ENCODE assay signal across 1 cellular context in genomic region chr15:63504247-63504978, GRCh38.
TF ChIP-seq lines count a peak whose summit lies in the region.

Gene USP3, plus strand, starts transcription at chr15:63504593. Its CDS starts 147 bp downstream, at chr15:63504740.

TF ChIP-seq in HepG2, 621 proteins besides CTCF, POLR2A, EP300 and RAD21 (continued from another document and continues in another):
- TF ChIP-seq, protein P1, sequence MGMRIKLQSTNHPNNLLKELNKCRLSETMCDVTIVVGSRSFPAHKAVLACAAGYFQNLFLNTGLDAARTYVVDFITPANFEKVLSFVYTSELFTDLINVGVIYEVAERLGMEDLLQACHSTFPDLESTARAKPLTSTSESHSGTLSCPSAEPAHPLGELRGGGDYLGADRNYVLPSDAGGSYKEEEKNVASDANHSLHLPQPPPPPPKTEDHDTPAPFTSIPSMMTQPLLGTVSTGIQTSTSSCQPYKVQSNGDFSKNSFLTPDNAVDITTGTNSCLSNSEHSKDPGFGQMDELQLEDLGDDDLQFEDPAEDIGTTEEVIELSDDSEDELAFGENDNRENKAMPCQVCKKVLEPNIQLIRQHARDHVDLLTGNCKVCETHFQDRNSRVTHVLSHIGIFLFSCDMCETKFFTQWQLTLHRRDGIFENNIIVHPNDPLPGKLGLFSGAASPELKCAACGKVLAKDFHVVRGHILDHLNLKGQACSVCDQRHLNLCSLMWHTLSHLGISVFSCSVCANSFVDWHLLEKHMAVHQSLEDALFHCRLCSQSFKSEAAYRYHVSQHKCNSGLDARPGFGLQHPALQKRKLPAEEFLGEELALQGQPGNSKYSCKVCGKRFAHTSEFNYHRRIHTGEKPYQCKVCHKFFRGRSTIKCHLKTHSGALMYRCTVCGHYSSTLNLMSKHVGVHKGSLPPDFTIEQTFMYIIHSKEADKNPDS (CRISPR knock-in tag; IDR thresholded peaks at IDR 0.05): 0 out of 2 replicates have a peak, but pooled peaks have one; percentile 57
- TF ChIP-seq ZNF605 (CRISPR knock-in tag; IDR thresholded peaks at IDR 0.05) (peak; percentile 75), ZNF563 (CRISPR knock-in tag; IDR thresholded peaks at IDR 0.05) (peak; percentile 15; the same call in 1 of the 2 replicates), E2F1 (CRISPR knock-in tag; IDR thresholded peaks at IDR 0.05) (no peak), ZNF839 (CRISPR knock-in tag; IDR thresholded peaks at IDR 0.05; ENCODE audit: borderline replicate concordance) (no peak), KMT2A (CRISPR knock-in tag; IDR thresholded peaks at IDR 0.05) (peak; percentile 92; the same call in 1 of the 2 replicates), ZBTB7A (CRISPR knock-in tag; IDR thresholded peaks at IDR 0.05) (no peak), HOXD1 (CRISPR knock-in tag; IDR thresholded peaks at IDR 0.05) (no peak), PPARG (CRISPR knock-in tag; conservative IDR thresholded peaks at IDR 0.05) (no peak), ATF1 (CRISPR knock-in tag; IDR thresholded peaks at IDR 0.05) (no peak), ZNF446 (CRISPR knock-in tag; IDR thresholded peaks at IDR 0.05) (0 out of 2 replicates have a peak, but pooled peaks have one; percentile 1), RFXANK (CRISPR knock-in tag; IDR thresholded peaks at IDR 0.05) (0 out of 2 replicates have a peak, but pooled peaks have one; percentile 32), TBL1XR1 (IDR thresholded peaks at IDR 0.05; ENCODE audit: borderline replicate concordance, low read length, partially characterized antibody) (peak; percentile 68), WIZ (CRISPR knock-in tag; IDR thresholded peaks at IDR 0.05) (0 out of 2 replicates have a peak, but pooled peaks have one; percentile 43), NR2F1 (CRISPR knock-in tag; IDR thresholded peaks at IDR 0.05) (no peak), ELF3 (CRISPR knock-in tag; IDR thresholded peaks at IDR 0.05) (peak; percentile 83), ZNF354B (CRISPR knock-in tag; IDR thresholded peaks at IDR 0.05) (no peak), ZNF883 (CRISPR knock-in tag; IDR thresholded peaks at IDR 0.05; ENCODE audit: not compliant biosample characterization) (no peak), ZNF678 (CRISPR knock-in tag; IDR thresholded peaks at IDR 0.05) (no peak), E2F2 (CRISPR knock-in tag; IDR thresholded peaks at IDR 0.05; ENCODE audit: borderline replicate concordance) (no peak), ZNF234 (CRISPR knock-in tag; conservative IDR thresholded peaks at IDR 0.05) (no peak), ZNF253 (CRISPR knock-in tag; IDR thresholded peaks at IDR 0.05; ENCODE audit: borderline replicate concordance) (0 out of 2 replicates have a peak, but pooled peaks have one; percentile 42), PRDM15 (CRISPR knock-in tag; IDR thresholded peaks at IDR 0.05) (peak; percentile 99), CERS6 (CRISPR knock-in tag; IDR thresholded peaks at IDR 0.05) (no peak), POGZ (CRISPR knock-in tag; IDR thresholded peaks at IDR 0.05) (no peak; the same call in 1 of the 2 replicates), FOXC1 (CRISPR knock-in tag; IDR thresholded peaks at IDR 0.05; ENCODE audit: borderline replicate concordance) (peak; percentile 49; the same call in 1 of the 2 replicates)
- TF ChIP-seq, protein P2, sequence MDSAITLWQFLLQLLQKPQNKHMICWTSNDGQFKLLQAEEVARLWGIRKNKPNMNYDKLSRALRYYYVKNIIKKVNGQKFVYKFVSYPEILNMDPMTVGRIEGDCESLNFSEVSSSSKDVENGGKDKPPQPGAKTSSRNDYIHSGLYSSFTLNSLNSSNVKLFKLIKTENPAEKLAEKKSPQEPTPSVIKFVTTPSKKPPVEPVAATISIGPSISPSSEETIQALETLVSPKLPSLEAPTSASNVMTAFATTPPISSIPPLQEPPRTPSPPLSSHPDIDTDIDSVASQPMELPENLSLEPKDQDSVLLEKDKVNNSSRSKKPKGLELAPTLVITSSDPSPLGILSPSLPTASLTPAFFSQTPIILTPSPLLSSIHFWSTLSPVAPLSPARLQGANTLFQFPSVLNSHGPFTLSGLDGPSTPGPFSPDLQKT (CRISPR knock-in tag; IDR thresholded peaks at IDR 0.05; ENCODE audit: borderline replicate concordance): peak; percentile 37; the same call in 1 of the 2 replicates
- TF ChIP-seq, protein P3, sequence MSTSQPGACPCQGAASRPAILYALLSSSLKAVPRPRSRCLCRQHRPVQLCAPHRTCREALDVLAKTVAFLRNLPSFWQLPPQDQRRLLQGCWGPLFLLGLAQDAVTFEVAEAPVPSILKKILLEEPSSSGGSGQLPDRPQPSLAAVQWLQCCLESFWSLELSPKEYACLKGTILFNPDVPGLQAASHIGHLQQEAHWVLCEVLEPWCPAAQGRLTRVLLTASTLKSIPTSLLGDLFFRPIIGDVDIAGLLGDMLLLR (CRISPR knock-in tag; IDR thresholded peaks at IDR 0.05): no peak; the same call in 1 of the 2 replicates
- TF ChIP-seq, protein P4, sequence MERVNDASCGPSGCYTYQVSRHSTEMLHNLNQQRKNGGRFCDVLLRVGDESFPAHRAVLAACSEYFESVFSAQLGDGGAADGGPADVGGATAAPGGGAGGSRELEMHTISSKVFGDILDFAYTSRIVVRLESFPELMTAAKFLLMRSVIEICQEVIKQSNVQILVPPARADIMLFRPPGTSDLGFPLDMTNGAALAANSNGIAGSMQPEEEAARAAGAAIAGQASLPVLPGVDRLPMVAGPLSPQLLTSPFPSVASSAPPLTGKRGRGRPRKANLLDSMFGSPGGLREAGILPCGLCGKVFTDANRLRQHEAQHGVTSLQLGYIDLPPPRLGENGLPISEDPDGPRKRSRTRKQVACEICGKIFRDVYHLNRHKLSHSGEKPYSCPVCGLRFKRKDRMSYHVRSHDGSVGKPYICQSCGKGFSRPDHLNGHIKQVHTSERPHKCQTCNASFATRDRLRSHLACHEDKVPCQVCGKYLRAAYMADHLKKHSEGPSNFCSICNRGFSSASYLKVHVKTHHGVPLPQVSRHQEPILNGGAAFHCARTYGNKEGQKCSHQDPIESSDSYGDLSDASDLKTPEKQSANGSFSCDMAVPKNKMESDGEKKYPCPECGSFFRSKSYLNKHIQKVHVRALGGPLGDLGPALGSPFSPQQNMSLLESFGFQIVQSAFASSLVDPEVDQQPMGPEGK (CRISPR knock-in tag; IDR thresholded peaks at IDR 0.05): peak; percentile 75
- TF ChIP-seq, protein P5, sequence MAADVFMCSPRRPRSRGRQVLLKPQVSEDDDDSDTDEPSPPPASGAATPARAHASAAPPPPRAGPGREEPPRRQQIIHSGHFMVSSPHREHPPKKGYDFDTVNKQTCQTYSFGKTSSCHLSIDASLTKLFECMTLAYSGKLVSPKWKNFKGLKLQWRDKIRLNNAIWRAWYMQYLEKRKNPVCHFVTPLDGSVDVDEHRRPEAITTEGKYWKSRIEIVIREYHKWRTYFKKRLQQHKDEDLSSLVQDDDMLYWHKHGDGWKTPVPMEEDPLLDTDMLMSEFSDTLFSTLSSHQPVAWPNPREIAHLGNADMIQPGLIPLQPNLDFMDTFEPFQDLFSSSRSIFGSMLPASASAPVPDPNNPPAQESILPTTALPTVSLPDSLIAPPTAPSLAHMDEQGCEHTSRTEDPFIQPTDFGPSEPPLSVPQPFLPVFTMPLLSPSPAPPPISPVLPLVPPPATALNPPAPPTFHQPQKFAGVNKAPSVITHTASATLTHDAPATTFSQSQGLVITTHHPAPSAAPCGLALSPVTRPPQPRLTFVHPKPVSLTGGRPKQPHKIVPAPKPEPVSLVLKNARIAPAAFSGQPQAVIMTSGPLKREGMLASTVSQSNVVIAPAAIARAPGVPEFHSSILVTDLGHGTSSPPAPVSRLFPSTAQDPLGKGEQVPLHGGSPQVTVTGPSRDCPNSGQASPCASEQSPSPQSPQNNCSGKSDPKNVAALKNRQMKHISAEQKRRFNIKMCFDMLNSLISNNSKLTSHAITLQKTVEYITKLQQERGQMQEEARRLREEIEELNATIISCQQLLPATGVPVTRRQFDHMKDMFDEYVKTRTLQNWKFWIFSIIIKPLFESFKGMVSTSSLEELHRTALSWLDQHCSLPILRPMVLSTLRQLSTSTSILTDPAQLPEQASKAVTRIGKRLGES (CRISPR knock-in tag; IDR thresholded peaks at IDR 0.05; ENCODE audit: borderline replicate concordance): no peak; the same call in 1 of the 2 replicates
- TF ChIP-seq, protein P6, sequence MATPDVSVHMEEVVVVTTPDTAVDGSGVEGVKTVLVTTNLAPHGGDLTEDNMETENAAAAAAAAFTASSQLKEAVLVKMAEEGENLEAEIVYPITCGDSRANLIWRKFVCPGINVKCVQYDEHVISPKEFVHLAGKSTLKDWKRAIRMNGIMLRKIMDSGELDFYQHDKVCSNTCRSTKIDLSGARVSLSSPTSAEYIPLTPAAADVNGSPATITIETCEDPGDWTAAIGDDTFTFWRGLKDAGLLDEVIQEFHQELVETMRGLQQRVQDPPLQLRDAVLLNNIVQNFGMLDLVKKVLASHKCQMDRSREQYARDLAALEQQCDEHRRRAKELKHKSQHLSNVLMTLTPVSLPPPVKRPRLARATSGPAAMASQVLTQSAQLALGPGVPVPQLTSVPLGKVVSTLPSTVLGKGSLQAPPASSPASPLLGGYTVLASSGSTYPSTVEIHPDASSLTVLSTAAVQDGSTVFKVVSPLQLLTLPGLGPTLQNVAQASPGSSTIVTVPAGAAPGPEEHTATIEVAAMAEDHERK (CRISPR knock-in tag; IDR thresholded peaks at IDR 0.05; ENCODE audit: low read depth): no peak
- TF ChIP-seq, protein P7, sequence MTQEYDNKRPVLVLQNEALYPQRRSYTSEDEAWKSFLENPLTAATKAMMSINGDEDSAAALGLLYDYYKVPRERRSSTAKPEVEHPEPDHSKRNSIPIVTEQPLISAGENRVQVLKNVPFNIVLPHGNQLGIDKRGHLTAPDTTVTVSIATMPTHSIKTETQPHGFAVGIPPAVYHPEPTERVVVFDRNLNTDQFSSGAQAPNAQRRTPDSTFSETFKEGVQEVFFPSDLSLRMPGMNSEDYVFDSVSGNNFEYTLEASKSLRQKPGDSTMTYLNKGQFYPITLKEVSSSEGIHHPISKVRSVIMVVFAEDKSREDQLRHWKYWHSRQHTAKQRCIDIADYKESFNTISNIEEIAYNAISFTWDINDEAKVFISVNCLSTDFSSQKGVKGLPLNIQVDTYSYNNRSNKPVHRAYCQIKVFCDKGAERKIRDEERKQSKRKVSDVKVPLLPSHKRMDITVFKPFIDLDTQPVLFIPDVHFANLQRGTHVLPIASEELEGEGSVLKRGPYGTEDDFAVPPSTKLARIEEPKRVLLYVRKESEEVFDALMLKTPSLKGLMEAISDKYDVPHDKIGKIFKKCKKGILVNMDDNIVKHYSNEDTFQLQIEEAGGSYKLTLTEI (CRISPR knock-in tag; conservative IDR thresholded peaks at IDR 0.05): no peak
- TF ChIP-seq, protein P8, sequence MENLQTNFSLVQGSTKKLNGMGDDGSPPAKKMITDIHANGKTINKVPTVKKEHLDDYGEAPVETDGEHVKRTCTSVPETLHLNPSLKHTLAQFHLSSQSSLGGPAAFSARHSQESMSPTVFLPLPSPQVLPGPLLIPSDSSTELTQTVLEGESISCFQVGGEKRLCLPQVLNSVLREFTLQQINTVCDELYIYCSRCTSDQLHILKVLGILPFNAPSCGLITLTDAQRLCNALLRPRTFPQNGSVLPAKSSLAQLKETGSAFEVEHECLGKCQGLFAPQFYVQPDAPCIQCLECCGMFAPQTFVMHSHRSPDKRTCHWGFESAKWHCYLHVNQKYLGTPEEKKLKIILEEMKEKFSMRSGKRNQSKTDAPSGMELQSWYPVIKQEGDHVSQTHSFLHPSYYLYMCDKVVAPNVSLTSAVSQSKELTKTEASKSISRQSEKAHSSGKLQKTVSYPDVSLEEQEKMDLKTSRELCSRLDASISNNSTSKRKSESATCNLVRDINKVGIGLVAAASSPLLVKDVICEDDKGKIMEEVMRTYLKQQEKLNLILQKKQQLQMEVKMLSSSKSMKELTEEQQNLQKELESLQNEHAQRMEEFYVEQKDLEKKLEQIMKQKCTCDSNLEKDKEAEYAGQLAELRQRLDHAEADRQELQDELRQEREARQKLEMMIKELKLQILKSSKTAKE (CRISPR knock-in tag; IDR thresholded peaks at IDR 0.05; ENCODE audit: borderline replicate concordance): no peak
